In the genomic region with DNA sequence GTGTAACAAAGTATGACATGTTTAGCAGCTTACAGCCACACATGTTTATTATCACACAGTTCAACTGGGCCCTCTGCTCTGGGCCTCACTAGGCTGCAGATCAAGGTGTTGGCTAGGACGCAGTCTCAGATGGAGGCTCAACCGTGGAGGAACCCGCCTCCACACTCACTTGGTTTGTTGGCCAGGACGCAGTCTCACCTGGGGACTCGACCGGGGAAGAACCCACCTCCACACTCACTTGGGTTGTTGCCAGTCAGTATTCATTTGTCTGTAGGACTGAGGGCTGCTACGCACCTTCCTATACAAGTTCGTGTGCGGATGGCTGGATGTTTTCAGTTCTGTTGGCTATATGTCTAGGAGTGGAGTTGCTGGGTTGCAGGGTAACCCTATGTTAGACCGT, we compare ENCODE assay signal across 1 cellular context.
TF ChIP-seq lines count a peak whose summit lies in the region.

No MANE protein-coding gene starts in this region.

TF ChIP-seq in K562, 482 proteins besides CTCF, POLR2A, EP300 and RAD21 (continued from another document):
- TF ChIP-seq GTF2B (IDR thresholded peaks at IDR 0.05; ENCODE audit: extremely low read depth, insufficient read length), result no peak
- TF ChIP-seq E2F1 (CRISPR knock-in tag; IDR thresholded peaks at IDR 0.05), result no peak
- no peak for TF ChIP-seq RBM17 (IDR thresholded peaks at IDR 0.05; ENCODE audit: borderline replicate concordance, low read depth, low read length)
- TF ChIP-seq CBX1 (IDR thresholded peaks at IDR 0.05; ENCODE audit: low read depth), result no peak
- TF ChIP-seq WHSC1 (IDR thresholded peaks at IDR 0.05; ENCODE audit: low read length), result no peak
- TF ChIP-seq, protein P1, sequence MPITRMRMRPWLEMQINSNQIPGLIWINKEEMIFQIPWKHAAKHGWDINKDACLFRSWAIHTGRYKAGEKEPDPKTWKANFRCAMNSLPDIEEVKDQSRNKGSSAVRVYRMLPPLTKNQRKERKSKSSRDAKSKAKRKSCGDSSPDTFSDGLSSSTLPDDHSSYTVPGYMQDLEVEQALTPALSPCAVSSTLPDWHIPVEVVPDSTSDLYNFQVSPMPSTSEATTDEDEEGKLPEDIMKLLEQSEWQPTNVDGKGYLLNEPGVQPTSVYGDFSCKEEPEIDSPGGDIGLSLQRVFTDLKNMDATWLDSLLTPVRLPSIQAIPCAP (CRISPR knock-in tag; IDR thresholded peaks at IDR 0.05; ENCODE audit: borderline replicate concordance), result no peak
TF ChIP-seq in K562: peak in this region for 8.
